In genomic region chr6:116859264-116859663, GRCh38 we compare ENCODE assay signal across 35 cellular contexts. TPM values are rescaled to one million over a fixed set of nuclear protein-coding genes. Genes with fewer than 3 reads are reported as not detected.
"Had no signal": no experiment of that assay in that cellular context is flagged by ENCODE, and none has a peak within 500 bp of the region (broad histone marks: within the 10 kb centered on the region; RNA-seq: fewer than 3 reads in every experiment).

No MANE protein-coding gene starts in this region.

- H3K9me3 ChIP-seq: pancreas had no signal

- H3K4me1 ChIP-seq: esophagus muscularis mucosa, foreskin keratinocyte, gastroesophageal sphincter, heart left ventricle, pancreas, suprapubic skin, transverse colon, upper lobe of right lung, uterus had no signal

- H3K4me1 Mint-ChIP-seq: memory B cell; natural killer cell; stimulated activated naive CD8-positive, alpha-beta T cell treated with anti-CD3 and anti-CD28 coated beads, Interleukin-15, amount 100 ng/mL, for 72 hours had no signal

- H3K27ac Mint-ChIP-seq: memory B cell; natural killer cell; stimulated activated naive CD8-positive, alpha-beta T cell treated with anti-CD3 and anti-CD28 coated beads, Interleukin-15, amount 100 ng/mL, for 72 hours had no signal

- H3K4me2 ChIP-seq: hepatocyte, smooth muscle cell had no signal

- H3K4me3 ChIP-seq: esophagus muscularis mucosa, gastroesophageal sphincter, heart left ventricle, hepatocyte, lung, pancreas, smooth muscle cell, suprapubic skin, transverse colon, upper lobe of right lung, uterus had no signal

- H3K36me3 ChIP-seq: esophagus muscularis mucosa, gastroesophageal sphincter, heart left ventricle, pancreas, suprapubic skin, transverse colon, upper lobe of right lung, uterus had no signal

- H3K79me2 ChIP-seq: hepatocyte had no signal

- H3K27ac ChIP-seq: esophagus muscularis mucosa, foreskin keratinocyte, gastroesophageal sphincter, heart left ventricle, hepatocyte, pancreas, suprapubic skin, transverse colon, upper lobe of right lung, uterus had no signal

- H2AFZ ChIP-seq: hepatocyte had no signal

- H3K27me3 Mint-ChIP-seq: memory B cell; stimulated activated naive CD8-positive, alpha-beta T cell treated with anti-CD3 and anti-CD28 coated beads, Interleukin-15, amount 100 ng/mL, for 72 hours had no signal

- H3K4me3 Mint-ChIP-seq: memory B cell; natural killer cell; stimulated activated naive CD8-positive, alpha-beta T cell treated with anti-CD3 and anti-CD28 coated beads, Interleukin-15, amount 100 ng/mL, for 72 hours had no signal

- ATAC-seq: foreskin keratinocyte; gastroesophageal sphincter; heart left ventricle; left lobe of liver; natural killer cell; pancreas; sciatic nerve; stimulated activated naive CD8-positive, alpha-beta T cell treated with anti-CD3 and anti-CD28 coated beads, Interleukin-15, amount 100 ng/mL, for 72 hours; upper lobe of right lung had no signal

- H3K27me3 ChIP-seq: esophagus muscularis mucosa, foreskin keratinocyte, gastroesophageal sphincter, heart left ventricle, hepatocyte, pancreas, suprapubic skin, transverse colon, upper lobe of right lung, uterus had no signal

- DNase-seq: dermis blood vessel endothelial cell; effector memory CD4-positive, alpha-beta T cell; foreskin keratinocyte; heart left ventricle; kidney; natural killer cell; occipital lobe; pancreas; retina; stimulated activated CD4-positive, alpha-beta T cell treated with anti-CD3 and anti-CD28 coated beads, Interleukin-12 subunit alpha, Interleukin-12 subunit beta, amount 100 ng/mL, for 4 hours; stimulated activated CD4-positive, alpha-beta T cell treated with anti-CD3 and anti-CD28 coated beads, Interleukin-1b, Interleukin-23, amount 100 ng/mL, for 48 hours; stimulated activated CD4-positive, alpha-beta T cell treated with anti-CD3 and anti-CD28 coated beads, Interleukin-4, amount 100 ng/mL, for 1 hour; stimulated activated CD8-positive, alpha-beta memory T cell treated with anti-CD3 and anti-CD28 coated beads, Interleukin-4, amount 100 ng/mL, for 48 hours; stimulated activated naive CD4-positive, alpha-beta T cell; stimulated activated naive CD8-positive, alpha-beta T cell treated with anti-CD3 and anti-CD28 coated beads, Interleukin-15, amount 100 ng/mL, for 72 hours; transverse colon; upper lobe of right lung; uterus had no signal

RNA-seq across cellular contexts. Expression of gene RFX6, which starts 17.8 kb away (rescaled TPM):
- total RNA-seq: dermis blood vessel endothelial cell, endothelial cell of umbilical vein, epithelial cell of proximal tubule, esophagus muscularis mucosa, fibroblast of lung, foreskin keratinocyte, gastroesophageal sphincter, heart left ventricle, kidney, left lobe of liver, liver, mononuclear cell, natural killer cell, occipital lobe, posterior vena cava, pulmonary artery endothelial cell, sciatic nerve, smooth muscle cell, suprapubic skin, upper lobe of right lung, uterus had no signal
- polyA plus RNA-seq: endothelial cell of umbilical vein, fibroblast of lung, foreskin keratinocyte, heart left ventricle, liver, neural cell, smooth muscle cell had no signal

RNA-seq across cellular contexts. Expression of gene GPRC6A, which starts 30.4 kb away (rescaled TPM):
- total RNA-seq: dermis blood vessel endothelial cell, endothelial cell of umbilical vein, epithelial cell of proximal tubule, esophagus muscularis mucosa, fibroblast of lung, foreskin keratinocyte, gastroesophageal sphincter, heart left ventricle, kidney, left lobe of liver, liver, lung, mononuclear cell, natural killer cell, occipital lobe, pancreas, posterior vena cava, pulmonary artery endothelial cell, sciatic nerve, smooth muscle cell, suprapubic skin, transverse colon, upper lobe of right lung had no signal
- polyA plus RNA-seq: endothelial cell of umbilical vein, fibroblast of lung, foreskin keratinocyte, heart left ventricle, liver, lung, neural cell, pancreas, smooth muscle cell had no signal
